1 cellular context compared by ENCODE assay signal in the genomic region with DNA sequence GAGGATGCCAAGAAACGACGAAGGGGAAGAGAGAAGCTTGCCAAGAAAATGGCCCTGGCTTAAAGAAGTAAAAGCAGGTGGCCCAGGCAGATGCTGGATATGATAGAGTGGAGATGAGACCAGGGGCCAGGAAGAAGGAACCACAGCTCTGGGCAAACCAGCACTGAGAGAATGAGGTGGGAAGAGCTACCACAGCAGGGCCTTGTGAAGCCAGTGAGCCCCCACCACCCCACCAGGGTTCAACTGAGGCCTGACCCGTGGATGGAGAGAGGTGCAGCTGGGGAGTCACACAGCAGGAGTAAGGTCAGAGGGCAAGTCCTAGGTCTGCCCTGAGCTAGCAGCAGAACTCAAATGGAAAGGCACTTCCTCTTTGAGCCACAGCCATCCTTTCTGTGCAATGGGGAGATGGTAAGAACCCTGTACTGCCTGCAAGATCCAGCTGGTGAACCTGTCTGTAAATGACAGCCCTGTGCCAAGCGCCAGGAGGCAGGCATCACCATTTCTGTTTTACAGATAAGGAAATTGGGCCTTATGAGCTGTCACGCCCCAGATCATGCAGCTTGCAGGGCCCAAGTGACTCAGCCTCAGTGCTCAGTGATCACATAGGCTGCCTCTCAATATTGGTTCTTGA.
TF ChIP-seq lines count a peak whose summit lies in the region.

No MANE protein-coding gene starts in this region.

TF ChIP-seq in K562, 482 proteins besides CTCF, POLR2A, EP300 and RAD21 (continued from another document and continues in another):
- TF ChIP-seq, protein P1, sequence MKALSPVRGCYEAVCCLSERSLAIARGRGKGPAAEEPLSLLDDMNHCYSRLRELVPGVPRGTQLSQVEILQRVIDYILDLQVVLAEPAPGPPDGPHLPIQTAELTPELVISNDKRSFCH (CRISPR knock-in tag; IDR thresholded peaks at IDR 0.05), result no peak
- TF ChIP-seq, protein P1 (tag; IDR thresholded peaks at IDR 0.05), result no peak
- TF ChIP-seq NR2C2 (CRISPR knock-in tag; IDR thresholded peaks at IDR 0.05) (peak; percentile 87), NR2C2 (tag; IDR thresholded peaks at IDR 0.05) (peak; percentile 83), ZBED1 (IDR thresholded peaks at IDR 0.05) (no peak), CEBPB (tag; IDR thresholded peaks at IDR 0.05) (no peak), RFX5 (IDR thresholded peaks at IDR 0.05; ENCODE audit: low read depth, low read length) (no peak), NEUROD1 (IDR thresholded peaks at IDR 0.05; ENCODE audit: borderline replicate concordance, low read depth, low read length, partially characterized antibody) (no peak), POLR2AphosphoS5 (IDR thresholded peaks at IDR 0.05; ENCODE audit: control insufficient read depth, insufficient read depth, low read depth, low read length) (no peak), PYGO2 (tag; IDR thresholded peaks at IDR 0.05) (no peak), C11orf30 (IDR thresholded peaks at IDR 0.05; ENCODE audit: low read depth) (no peak), SAFB2 (IDR thresholded peaks at IDR 0.05; ENCODE audit: borderline replicate concordance, low read depth, low read length, severe bottlenecking) (no peak), ZKSCAN3 (CRISPR knock-in tag; IDR thresholded peaks at IDR 0.05) (no peak), CBFB (CRISPR knock-in tag; IDR thresholded peaks at IDR 0.05) (no peak), TOE1 (IDR thresholded peaks at IDR 0.05; ENCODE audit: borderline replicate concordance) (no peak), TOE1 (CRISPR knock-in tag; IDR thresholded peaks at IDR 0.05; ENCODE audit: borderline replicate concordance, low read depth) (0 out of 2 replicates have a peak, but pooled peaks have one; percentile 43), SMARCA4 (IDR thresholded peaks at IDR 0.05) (peak; percentile 44), ZNF586 (CRISPR knock-in tag; conservative IDR thresholded peaks at IDR 0.05) (no peak), NFE2 (IDR thresholded peaks at IDR 0.05; ENCODE audit: low read depth) (no peak), SMAD2 (IDR thresholded peaks at IDR 0.05; ENCODE audit: low read depth, low read length) (no peak), SRSF7 (optimal IDR thresholded peaks at IDR 0.05; ENCODE audit: low read depth, low read length) (no peak), PTRF (tag; IDR thresholded peaks at IDR 0.05) (no peak), GABPB1 (CRISPR knock-in tag; IDR thresholded peaks at IDR 0.05) (no peak), RBFOX2 (IDR thresholded peaks at IDR 0.05; ENCODE audit: low read depth, low read length) (no peak), ZNF707 (CRISPR knock-in tag; conservative IDR thresholded peaks at IDR 0.05) (no peak), ZNF212 (CRISPR knock-in tag; IDR thresholded peaks at IDR 0.05) (0 out of 2 replicates have a peak, but pooled peaks have one; percentile 14), CREB1 (IDR thresholded peaks at IDR 0.05) (peak; percentile 10; the same call in 1 of the 2 replicates), CREB1 (CRISPR knock-in tag; IDR thresholded peaks at IDR 0.05) (no peak), MCM3 (IDR thresholded peaks at IDR 0.05) (no peak), ETV1 (tag; conservative IDR thresholded peaks at IDR 0.05; ENCODE audit: low read depth) (no peak), ZNF197 (CRISPR knock-in tag; IDR thresholded peaks at IDR 0.05; ENCODE audit: low read depth) (no peak), ZNF184 (CRISPR knock-in tag; IDR thresholded peaks at IDR 0.05) (no peak), KDM5B (IDR thresholded peaks at IDR 0.05; ENCODE audit: insufficient replicate concordance, low read depth, low read length) (no peak), EHMT2 (IDR thresholded peaks at IDR 0.05) (no peak), ARID1B (IDR thresholded peaks at IDR 0.05) (peak; percentile 49), ASH1L (IDR thresholded peaks at IDR 0.05; ENCODE audit: borderline replicate concordance, low read depth, partially characterized antibody) (no peak), ILF3 (IDR thresholded peaks at IDR 0.05; ENCODE audit: borderline replicate concordance) (no peak), KDM4B (IDR thresholded peaks at IDR 0.05; ENCODE audit: borderline replicate concordance in 2 of 2, low read depth in 1 of 2) (no peak), ZNF583 (CRISPR knock-in tag; IDR thresholded peaks at IDR 0.05) (peak; percentile 72), SMAD3 (CRISPR knock-in tag; conservative IDR thresholded peaks at IDR 0.05) (0 out of 2 replicates have a peak, but pooled peaks have one; percentile 29), ELF1 (tag; IDR thresholded peaks at IDR 0.05) (peak; percentile 38; the same call in 1 of the 2 replicates)
- TF ChIP-seq, protein P2, sequence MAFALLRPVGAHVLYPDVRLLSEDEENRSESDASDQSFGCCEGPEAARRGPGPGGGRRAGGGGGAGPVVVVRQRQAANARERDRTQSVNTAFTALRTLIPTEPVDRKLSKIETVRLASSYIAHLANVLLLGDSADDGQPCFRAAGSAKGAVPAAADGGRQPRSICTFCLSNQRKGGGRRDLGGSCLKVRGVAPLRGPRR (CRISPR knock-in tag; IDR thresholded peaks at IDR 0.05), result 0 out of 2 replicates have a peak, but pooled peaks have one; percentile 27
- TF ChIP-seq, protein P3, sequence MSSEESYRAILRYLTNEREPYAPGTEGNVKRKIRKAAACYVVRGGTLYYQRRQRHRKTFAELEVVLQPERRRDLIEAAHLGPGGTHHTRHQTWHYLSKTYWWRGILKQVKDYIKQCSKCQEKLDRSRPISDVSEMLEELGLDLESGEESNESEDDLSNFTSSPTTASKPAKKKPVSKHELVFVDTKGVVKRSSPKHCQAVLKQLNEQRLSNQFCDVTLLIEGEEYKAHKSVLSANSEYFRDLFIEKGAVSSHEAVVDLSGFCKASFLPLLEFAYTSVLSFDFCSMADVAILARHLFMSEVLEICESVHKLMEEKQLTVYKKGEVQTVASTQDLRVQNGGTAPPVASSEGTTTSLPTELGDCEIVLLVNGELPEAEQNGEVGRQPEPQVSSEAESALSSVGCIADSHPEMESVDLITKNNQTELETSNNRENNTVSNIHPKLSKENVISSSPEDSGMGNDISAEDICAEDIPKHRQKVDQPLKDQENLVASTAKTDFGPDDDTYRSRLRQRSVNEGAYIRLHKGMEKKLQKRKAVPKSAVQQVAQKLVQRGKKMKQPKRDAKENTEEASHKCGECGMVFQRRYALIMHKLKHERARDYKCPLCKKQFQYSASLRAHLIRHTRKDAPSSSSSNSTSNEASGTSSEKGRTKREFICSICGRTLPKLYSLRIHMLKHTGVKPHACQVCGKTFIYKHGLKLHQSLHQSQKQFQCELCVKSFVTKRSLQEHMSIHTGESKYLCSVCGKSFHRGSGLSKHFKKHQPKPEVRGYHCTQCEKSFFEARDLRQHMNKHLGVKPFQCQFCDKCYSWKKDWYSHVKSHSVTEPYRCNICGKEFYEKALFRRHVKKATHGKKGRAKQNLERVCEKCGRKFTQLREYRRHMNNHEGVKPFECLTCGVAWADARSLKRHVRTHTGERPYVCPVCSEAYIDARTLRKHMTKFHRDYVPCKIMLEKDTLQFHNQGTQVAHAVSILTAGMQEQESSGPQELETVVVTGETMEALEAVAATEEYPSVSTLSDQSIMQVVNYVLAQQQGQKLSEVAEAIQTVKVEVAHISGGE (CRISPR knock-in tag; IDR thresholded peaks at IDR 0.05), result no peak
- TF ChIP-seq, protein P4, sequence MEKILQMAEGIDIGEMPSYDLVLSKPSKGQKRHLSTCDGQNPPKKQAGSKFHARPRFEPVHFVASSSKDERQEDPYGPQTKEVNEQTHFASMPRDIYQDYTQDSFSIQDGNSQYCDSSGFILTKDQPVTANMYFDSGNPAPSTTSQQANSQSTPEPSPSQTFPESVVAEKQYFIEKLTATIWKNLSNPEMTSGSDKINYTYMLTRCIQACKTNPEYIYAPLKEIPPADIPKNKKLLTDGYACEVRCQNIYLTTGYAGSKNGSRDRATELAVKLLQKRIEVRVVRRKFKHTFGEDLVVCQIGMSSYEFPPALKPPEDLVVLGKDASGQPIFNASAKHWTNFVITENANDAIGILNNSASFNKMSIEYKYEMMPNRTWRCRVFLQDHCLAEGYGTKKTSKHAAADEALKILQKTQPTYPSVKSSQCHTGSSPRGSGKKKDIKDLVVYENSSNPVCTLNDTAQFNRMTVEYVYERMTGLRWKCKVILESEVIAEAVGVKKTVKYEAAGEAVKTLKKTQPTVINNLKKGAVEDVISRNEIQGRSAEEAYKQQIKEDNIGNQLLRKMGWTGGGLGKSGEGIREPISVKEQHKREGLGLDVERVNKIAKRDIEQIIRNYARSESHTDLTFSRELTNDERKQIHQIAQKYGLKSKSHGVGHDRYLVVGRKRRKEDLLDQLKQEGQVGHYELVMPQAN (IDR thresholded peaks at IDR 0.05; ENCODE audit: borderline replicate concordance), result no peak; the same call in 1 of the 2 replicates
- TF ChIP-seq, protein P5, sequence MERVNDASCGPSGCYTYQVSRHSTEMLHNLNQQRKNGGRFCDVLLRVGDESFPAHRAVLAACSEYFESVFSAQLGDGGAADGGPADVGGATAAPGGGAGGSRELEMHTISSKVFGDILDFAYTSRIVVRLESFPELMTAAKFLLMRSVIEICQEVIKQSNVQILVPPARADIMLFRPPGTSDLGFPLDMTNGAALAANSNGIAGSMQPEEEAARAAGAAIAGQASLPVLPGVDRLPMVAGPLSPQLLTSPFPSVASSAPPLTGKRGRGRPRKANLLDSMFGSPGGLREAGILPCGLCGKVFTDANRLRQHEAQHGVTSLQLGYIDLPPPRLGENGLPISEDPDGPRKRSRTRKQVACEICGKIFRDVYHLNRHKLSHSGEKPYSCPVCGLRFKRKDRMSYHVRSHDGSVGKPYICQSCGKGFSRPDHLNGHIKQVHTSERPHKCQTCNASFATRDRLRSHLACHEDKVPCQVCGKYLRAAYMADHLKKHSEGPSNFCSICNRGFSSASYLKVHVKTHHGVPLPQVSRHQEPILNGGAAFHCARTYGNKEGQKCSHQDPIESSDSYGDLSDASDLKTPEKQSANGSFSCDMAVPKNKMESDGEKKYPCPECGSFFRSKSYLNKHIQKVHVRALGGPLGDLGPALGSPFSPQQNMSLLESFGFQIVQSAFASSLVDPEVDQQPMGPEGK (CRISPR knock-in tag; IDR thresholded peaks at IDR 0.05; ENCODE audit: borderline replicate concordance), result no peak
- TF ChIP-seq, protein P6, sequence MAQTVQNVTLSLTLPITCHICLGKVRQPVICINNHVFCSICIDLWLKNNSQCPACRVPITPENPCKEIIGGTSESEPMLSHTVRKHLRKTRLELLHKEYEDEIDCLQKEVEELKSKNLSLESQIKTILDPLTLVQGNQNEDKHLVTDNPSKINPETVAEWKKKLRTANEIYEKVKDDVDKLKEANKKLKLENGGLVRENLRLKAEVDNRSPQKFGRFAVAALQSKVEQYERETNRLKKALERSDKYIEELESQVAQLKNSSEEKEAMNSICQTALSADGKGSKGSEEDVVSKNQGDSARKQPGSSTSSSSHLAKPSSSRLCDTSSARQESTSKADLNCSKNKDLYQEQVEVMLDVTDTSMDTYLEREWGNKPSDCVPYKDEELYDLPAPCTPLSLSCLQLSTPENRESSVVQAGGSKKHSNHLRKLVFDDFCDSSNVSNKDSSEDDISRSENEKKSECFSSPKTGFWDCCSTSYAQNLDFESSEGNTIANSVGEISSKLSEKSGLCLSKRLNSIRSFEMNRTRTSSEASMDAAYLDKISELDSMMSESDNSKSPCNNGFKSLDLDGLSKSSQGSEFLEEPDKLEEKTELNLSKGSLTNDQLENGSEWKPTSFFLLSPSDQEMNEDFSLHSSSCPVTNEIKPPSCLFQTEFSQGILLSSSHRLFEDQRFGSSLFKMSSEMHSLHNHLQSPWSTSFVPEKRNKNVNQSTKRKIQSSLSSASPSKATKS (CRISPR knock-in tag; IDR thresholded peaks at IDR 0.05), result no peak
- TF ChIP-seq, protein P7, sequence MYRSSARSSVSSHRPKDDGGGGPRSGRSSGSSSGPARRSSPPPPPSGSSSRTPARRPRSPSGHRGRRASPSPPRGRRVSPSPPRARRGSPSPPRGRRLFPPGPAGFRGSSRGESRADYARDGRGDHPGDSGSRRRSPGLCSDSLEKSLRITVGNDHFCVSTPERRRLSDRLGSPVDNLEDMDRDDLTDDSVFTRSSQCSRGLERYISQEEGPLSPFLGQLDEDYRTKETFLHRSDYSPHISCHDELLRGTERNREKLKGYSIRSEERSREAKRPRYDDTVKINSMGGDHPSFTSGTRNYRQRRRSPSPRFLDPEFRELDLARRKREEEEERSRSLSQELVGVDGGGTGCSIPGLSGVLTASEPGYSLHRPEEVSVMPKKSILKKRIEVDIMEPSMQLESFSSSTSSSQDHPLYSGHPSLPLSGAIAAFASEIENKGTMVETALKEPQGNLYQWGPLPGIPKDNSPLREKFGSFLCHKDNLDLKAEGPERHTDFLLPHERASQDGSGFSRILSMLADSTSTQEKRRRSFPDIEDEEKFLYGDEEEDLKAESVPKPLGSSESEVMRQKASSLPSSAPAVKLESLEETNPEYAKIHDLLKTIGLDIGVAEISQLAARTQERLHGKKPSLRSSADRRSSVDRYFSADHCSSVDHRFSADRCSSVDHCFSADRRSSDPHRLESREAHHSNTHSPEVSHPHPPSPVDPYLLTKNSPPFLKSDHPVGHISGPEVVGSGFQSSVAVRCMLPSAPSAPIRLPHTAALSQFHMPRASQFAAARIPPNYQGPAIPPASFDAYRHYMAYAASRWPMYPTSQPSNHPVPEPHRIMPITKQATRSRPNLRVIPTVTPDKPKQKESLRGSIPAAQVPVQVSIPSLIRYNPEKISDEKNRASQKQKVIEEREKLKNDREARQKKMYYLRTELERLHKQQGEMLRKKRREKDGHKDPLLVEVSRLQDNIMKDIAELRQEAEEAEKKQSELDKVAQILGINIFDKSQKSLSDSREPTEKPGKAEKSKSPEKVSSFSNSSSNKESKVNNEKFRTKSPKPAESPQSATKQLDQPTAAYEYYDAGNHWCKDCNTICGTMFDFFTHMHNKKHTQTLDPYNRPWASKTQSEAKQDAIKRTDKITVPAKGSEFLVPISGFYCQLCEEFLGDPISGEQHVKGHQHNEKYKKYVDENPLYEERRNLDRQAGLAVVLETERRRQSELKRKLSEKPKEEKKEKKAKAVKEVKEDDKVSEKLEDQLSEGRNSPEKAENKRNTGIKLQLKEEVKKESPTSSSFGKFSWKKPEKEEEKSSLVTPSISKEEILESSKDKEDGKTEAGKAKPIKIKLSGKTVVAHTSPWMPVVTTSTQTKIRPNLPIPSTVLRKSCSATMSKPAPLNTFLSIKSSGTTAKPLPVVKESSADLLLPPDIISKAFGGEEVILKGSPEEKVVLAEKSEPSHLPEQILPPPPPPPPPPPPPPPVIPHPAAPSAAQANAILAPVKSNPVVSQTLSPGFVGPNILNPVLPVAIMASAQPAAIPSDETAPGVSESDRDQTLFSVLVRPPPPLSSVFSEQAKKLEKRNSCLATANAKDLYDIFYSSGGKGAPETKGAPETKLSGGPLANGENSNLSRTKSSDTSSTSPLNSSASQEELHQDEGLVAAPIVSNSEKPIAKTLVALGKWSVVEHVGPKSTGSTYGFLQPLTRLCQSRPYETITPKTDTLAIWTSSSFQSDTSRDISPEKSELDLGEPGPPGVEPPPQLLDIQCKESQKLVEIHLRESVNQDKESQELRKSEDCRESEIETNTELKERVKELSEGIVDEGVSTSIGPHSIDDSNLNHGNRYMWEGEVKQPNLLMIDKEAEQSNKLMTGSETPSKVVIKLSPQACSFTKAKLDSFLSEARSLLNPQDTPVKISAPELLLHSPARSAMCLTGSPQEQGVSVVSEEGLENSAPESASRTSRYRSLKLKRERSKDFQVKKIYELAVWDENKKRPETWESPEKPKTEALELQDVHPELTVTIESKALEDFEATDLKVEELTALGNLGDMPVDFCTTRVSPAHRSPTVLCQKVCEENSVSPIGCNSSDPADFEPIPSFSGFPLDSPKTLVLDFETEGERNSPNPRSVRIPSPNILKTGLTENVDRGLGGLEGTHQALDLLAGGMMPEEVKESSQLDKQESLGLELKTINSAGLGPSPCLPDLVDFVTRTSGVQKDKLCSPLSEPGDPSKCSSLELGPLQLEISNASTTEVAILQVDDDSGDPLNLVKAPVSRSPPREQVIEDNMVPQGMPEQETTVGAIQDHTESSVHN (IDR thresholded peaks at IDR 0.05; ENCODE audit: borderline replicate concordance in 1 of 2, low read depth in 1 of 2), result no peak
